Comparison of ENCODE assay signal across 26 cellular contexts in genomic region chr1:153799016-153799415, GRCh38.
"Had no signal": no experiment of that assay in that cellular context is flagged by ENCODE, and none has a peak within 500 bp of the region (broad histone marks: within the 10 kb centered on the region; RNA-seq: fewer than 3 reads in every experiment).

No MANE protein-coding gene starts in this region.

- H3K27me3 ChIP-seq: dorsolateral prefrontal cortex, hepatocyte, neutrophil, pancreas had no signal

- H3K4me3 Mint-ChIP-seq: activated B cell treated with CpG ODN at 0.5 μM for 24 hours; central memory CD8-positive, alpha-beta T cell; effector memory CD8-positive, alpha-beta T cell; immature natural killer cell; naive B cell; stimulated activated naive CD8-positive, alpha-beta T cell treated with anti-CD3 and anti-CD28 coated beads, Interleukin-15, Interleukin-2, amounts not matched to agents 100 ng/mL and 50 ng/mL, for 24 hours had no signal

- H3K9me3 Mint-ChIP-seq: activated B cell treated with CpG ODN at 0.5 μM for 24 hours; activated naive CD4-positive, alpha-beta T cell treated with anti-CD3 and anti-CD28 coated beads, Interleukin-2, amount 50 U/mL, for 72 hours; central memory CD8-positive, alpha-beta T cell; effector memory CD8-positive, alpha-beta T cell; immature natural killer cell; naive B cell; stimulated activated naive CD8-positive, alpha-beta T cell treated with anti-CD3 and anti-CD28 coated beads, Interleukin-15, Interleukin-2, amounts not matched to agents 100 ng/mL and 50 ng/mL, for 24 hours had no signal

- H3K4me3 ChIP-seq: dorsolateral prefrontal cortex, hepatocyte, lower lobe of right lung, pancreas, psoas muscle, tibial nerve had no signal

- ATAC-seq: activated naive CD4-positive, alpha-beta T cell treated with anti-CD3 and anti-CD28 coated beads, Interleukin-2, amount 50 U/mL, for 72 hours; effector memory CD8-positive, alpha-beta T cell; esophagus mucosa; left lobe of liver; lower lobe of right lung; pancreas; psoas muscle; right cardiac atrium had no signal

- H3K9me3 ChIP-seq: lower lobe of right lung, neutrophil, pancreas, psoas muscle, tibial nerve had no signal

- H3K27ac ChIP-seq: dorsolateral prefrontal cortex, hepatocyte, lower lobe of right lung, neutrophil, pancreas, psoas muscle, tibial nerve had no signal

- H3K4me1 ChIP-seq: pancreas, psoas muscle had no signal

- DNase-seq: activated B cell treated with CpG ODN at 0.5 μM for 24 hours; activated CD4-positive, alpha-beta T cell treated with anti-CD3 and anti-CD28 coated beads for 4 hours; activated CD4-positive, alpha-beta T cell treated with anti-CD3 and anti-CD28 coated beads, Interleukin-2, amount 50 U/mL, for 48 hours; activated gamma-delta T cell treated with Interleukin-2 at 50 U/mL for 16 hours; effector memory CD8-positive, alpha-beta T cell; glutamatergic neuron; immature natural killer cell; lower lobe of right lung; mesendoderm; naive B cell; pancreas; stimulated activated CD4-positive, alpha-beta T cell treated with anti-CD3 and anti-CD28 coated beads, Interleukin-12 subunit alpha, Interleukin-12 subunit beta, amount 100 ng/mL, for 4 hours; substantia nigra; T-helper 1 cell; T1000 had no signal

- H3K36me3 ChIP-seq: pancreas had no signal

- H3K27me3 Mint-ChIP-seq: activated B cell treated with CpG ODN at 0.5 μM for 24 hours; central memory CD8-positive, alpha-beta T cell; effector memory CD8-positive, alpha-beta T cell; naive B cell; stimulated activated naive CD8-positive, alpha-beta T cell treated with anti-CD3 and anti-CD28 coated beads, Interleukin-15, Interleukin-2, amounts not matched to agents 100 ng/mL and 50 ng/mL, for 24 hours had no signal

- H3K36me3 Mint-ChIP-seq: naive B cell had no signal

- H3K27ac Mint-ChIP-seq: activated B cell treated with CpG ODN at 0.5 μM for 24 hours; effector memory CD8-positive, alpha-beta T cell; stimulated activated naive CD8-positive, alpha-beta T cell treated with anti-CD3 and anti-CD28 coated beads, Interleukin-15, Interleukin-2, amounts not matched to agents 100 ng/mL and 50 ng/mL, for 24 hours had no signal
